10 cellular contexts compared by ENCODE assay signal in genomic region chr2:74944987-74945782, GRCh38. TPM values are rescaled to one million over a fixed set of nuclear protein-coding genes. Genes with fewer than 3 reads are reported as not detected.
DNase-seq lines count a peak whose midpoint lies in the region; ATAC-seq and TF ChIP-seq lines count a peak whose summit lies in the region.
"Had no signal": no experiment of that assay in that cellular context is flagged by ENCODE, and none has a peak within 500 bp of the region (broad histone marks: within the 10 kb centered on the region; RNA-seq: fewer than 3 reads in every experiment).

No MANE protein-coding gene starts in this region.

- no peaks in the 10 kb centered on the region for H3K27me3 Mint-ChIP-seq in dendritic cell treated with granulocyte-macrophage colony-stimulating factor and Interleukin-4, amounts not matched to agents 40 ng/mL and 50 ng/mL, for 4 days
- no peaks in the 10 kb centered on the region for H3K27me3 Mint-ChIP-seq in activated CD4-positive, alpha-beta memory T cell treated with anti-CD3 and anti-CD28 coated beads for 36 hours
- peaks cover 4% of the 10 kb centered on the region; the same call in 1 of the 2 replicates for H3K27me3 Mint-ChIP-seq in H9 (ENCODE audit: low read depth)

- no peak overlapping the region for H2AK5ac ChIP-seq in H9 (ENCODE audit: insufficient read length, low read length)

- H2BK120ac ChIP-seq in H9 (ENCODE audit: low read depth, low read length, poor library complexity, severe bottlenecking), result no peak overlapping the region

- H3K23me2 ChIP-seq in H9 (ENCODE audit: insufficient read length, low read depth, low read length, poor library complexity, severe bottlenecking), result no peaks in the 10 kb centered on the region

- DNase-seq in BE2C (no peak), heart left ventricle (no peak), H9 (no peak)
- no peak for DNase-seq in activated CD4-positive, alpha-beta memory T cell treated with anti-CD3 and anti-CD28 coated beads for 36 hours
- DNase-seq: GDM1 had no signal

- no peak overlapping the region for H2BK5ac ChIP-seq in H9 (ENCODE audit: insufficient read length, low read length)

- intact Hi-C loops in dendritic cell treated with granulocyte-macrophage colony-stimulating factor and Interleukin-4, amounts not matched to agents 40 ng/mL and 50 ng/mL, for 4 days (cut with micrococcal nuclease), result no loop called here
- intact Hi-C loops in heart left ventricle (cut with DNase I), result no loop called here
- intact Hi-C loops in activated CD4-positive, alpha-beta memory T cell treated with anti-CD3 and anti-CD28 coated beads for 36 hours (cut with micrococcal nuclease), result no loop called here

- no peak overlapping the region for H2AFZ ChIP-seq in H9 (ENCODE audit: low read length)

- H3K4me3 Mint-ChIP-seq in dendritic cell treated with granulocyte-macrophage colony-stimulating factor and Interleukin-4, amounts not matched to agents 40 ng/mL and 50 ng/mL, for 4 days, result no peak overlapping the region
- no peak overlapping the region for H3K4me3 Mint-ChIP-seq in activated CD4-positive, alpha-beta memory T cell treated with anti-CD3 and anti-CD28 coated beads for 36 hours
- no peak overlapping the region for H3K4me3 Mint-ChIP-seq in H9

- no peak for TF ChIP-seq POLR2A in heart left ventricle (IDR thresholded peaks at IDR 0.05)

- H3K27ac ChIP-seq in heart left ventricle, result no peak overlapping the region
- H3K27ac ChIP-seq in H9 (ENCODE audit: insufficient read length, low read depth, low read length), result no peak overlapping the region
- H3K27ac ChIP-seq: coronary artery had no signal

- H4K20me1 ChIP-seq in H9 (ENCODE audit: control insufficient read depth, insufficient read depth, insufficient read length), result no peaks in the 10 kb centered on the region

- no peak overlapping the region for H4K8ac ChIP-seq in H9 (replicated peaks; ENCODE audit: insufficient read length, low read depth, low read length)

- H3K14ac ChIP-seq in H9 (ENCODE audit: insufficient read depth, low read length), result no peak overlapping the region

- H3K36me3 ChIP-seq in BE2C (no peaks in the 10 kb centered on the region), heart left ventricle (no peaks in the 10 kb centered on the region)

- no peak overlapping the region for H3K56ac ChIP-seq in H9 (ENCODE audit: insufficient read length, low read depth, low read length)

- H3K4me1 ChIP-seq in BE2C (no peaks in the 10 kb centered on the region), heart left ventricle (no peaks in the 10 kb centered on the region), H9 (ENCODE audit: insufficient read depth, low read length) (0 out of 2 replicates have a peak, but pooled peaks cover 2% of the 10 kb centered on the region)

- 87 to 98% (median 89%) methylated on average over 4 of the region's 4 CpGs for whole genome bisulfite sequencing in heart left ventricle, 4 donors
- WGBS in H9 (ENCODE audit: extremely low coverage, insufficient read length, low lambda C conversion rate), result no CpG with 5 or more reads among the region's 4 CpGs

- no peak overlapping the region for H3K18ac ChIP-seq in H9 (ENCODE audit: insufficient read length, low read depth, low read length)

- no peak overlapping the region for H2BK15ac ChIP-seq in H9 (ENCODE audit: low read depth, low read length)

- CTCF ChIA-PET in activated CD4-positive, alpha-beta memory T cell treated with anti-CD3 and anti-CD28 coated beads for 36 hours (lab: Charles Lee), result no interaction called here

- H3K4me3 ChIP-seq in BE2C (ENCODE audit: low read depth, low read length), result no peak overlapping the region
- H3K4me3 ChIP-seq in heart left ventricle, result no peak overlapping the region
- H3K4me3 ChIP-seq: coronary artery had no signal

- no peak overlapping the region for H3T11ph ChIP-seq in H9 (ENCODE audit: low read length)

- H3K23ac ChIP-seq in H9 (ENCODE audit: insufficient read length, low read depth, low read length), result no peak overlapping the region

- TF ChIP-seq CTCF in BE2C (IDR thresholded peaks at IDR 0.05; ENCODE audit: low read depth, low read length) (no peak), heart left ventricle (IDR thresholded peaks at IDR 0.05) (no peak), H9 (conservative IDR thresholded peaks at IDR 0.05) (no peak)

- no peak overlapping the region for H3K4me2 ChIP-seq in H9 (ENCODE audit: insufficient read depth, insufficient read length, low read length)

- POLR2A ChIA-PET in activated CD4-positive, alpha-beta memory T cell treated with anti-CD3 and anti-CD28 coated beads for 36 hours (lab: Charles Lee), result no interaction called here

- H3K36me3 Mint-ChIP-seq in dendritic cell treated with granulocyte-macrophage colony-stimulating factor and Interleukin-4, amounts not matched to agents 40 ng/mL and 50 ng/mL, for 4 days (ENCODE audit: low read depth), result peaks cover 19% of the 10 kb centered on the region
- H3K36me3 Mint-ChIP-seq in activated CD4-positive, alpha-beta memory T cell treated with anti-CD3 and anti-CD28 coated beads for 36 hours, result peaks cover 4% of the 10 kb centered on the region
- H3K36me3 Mint-ChIP-seq in H9 (ENCODE audit: insufficient read depth in 1 of 3, low read depth in 3 of 3), result peaks cover 5 to 21% (median 8%) of the 10 kb centered on the region in 3 experiments

- ATAC-seq in GM18517 (IDR thresholded peaks at IDR 0.05; ENCODE audit: unreplicated experiment), result peak; percentile 100
- peak; percentile 100 for ATAC-seq in GM21717 (IDR thresholded peaks at IDR 0.05; ENCODE audit: unreplicated experiment)
- peak; percentile 100 for ATAC-seq in HG03460 (IDR thresholded peaks at IDR 0.05; ENCODE audit: unreplicated experiment)
- no peak for ATAC-seq in heart left ventricle

- no peak overlapping the region for H4K91ac ChIP-seq in H9 (ENCODE audit: insufficient read length, low read depth, low read length)

- peak overlapping the region; percentile 30 for H3K27ac Mint-ChIP-seq in dendritic cell treated with granulocyte-macrophage colony-stimulating factor and Interleukin-4, amounts not matched to agents 40 ng/mL and 50 ng/mL, for 4 days
- no peak overlapping the region for H3K27ac Mint-ChIP-seq in activated CD4-positive, alpha-beta memory T cell treated with anti-CD3 and anti-CD28 coated beads for 36 hours
- no peak overlapping the region for H3K27ac Mint-ChIP-seq in H9

- H3K9ac ChIP-seq in H9 (ENCODE audit: extremely low read depth, insufficient read length, low read length), result no peak overlapping the region

- H2BK12ac ChIP-seq in H9 (ENCODE audit: insufficient read length, low read depth, low read length), result no peak overlapping the region

- no peak overlapping the region for H4K5ac ChIP-seq in H9 (ENCODE audit: insufficient read length, low read depth, low read length)

- H3K27me3 ChIP-seq in BE2C (no peaks in the 10 kb centered on the region), heart left ventricle (no peaks in the 10 kb centered on the region), H9 (ENCODE audit: insufficient read depth, low read length) (no peaks in the 10 kb centered on the region)

- no peaks in the 10 kb centered on the region for H3K9me3 ChIP-seq in BE2C
- H3K9me3 ChIP-seq in heart left ventricle, result peaks cover 0 to 7% (median 0%) of the 10 kb centered on the region in 12 donors
- no peaks in the 10 kb centered on the region for H3K9me3 ChIP-seq in H9 (ENCODE audit: control insufficient read depth, low read depth, low read length)

- H3K4ac ChIP-seq in H9 (ENCODE audit: low read depth, low read length), result no peak overlapping the region

- H2BK20ac ChIP-seq in H9 (ENCODE audit: low read depth, low read length, poor library complexity, severe bottlenecking), result no peak overlapping the region

- peaks cover 78% of the 10 kb centered on the region for H3K4me1 Mint-ChIP-seq in dendritic cell treated with granulocyte-macrophage colony-stimulating factor and Interleukin-4, amounts not matched to agents 40 ng/mL and 50 ng/mL, for 4 days (ENCODE audit: low read depth)
- H3K4me1 Mint-ChIP-seq in activated CD4-positive, alpha-beta memory T cell treated with anti-CD3 and anti-CD28 coated beads for 36 hours (ENCODE audit: low read depth), result peaks cover 8% of the 10 kb centered on the region
- peaks cover 2 to 12% of the 10 kb centered on the region in 2 experiments; a peak in 3 of 4 replicates for H3K4me1 Mint-ChIP-seq in H9

- no peaks in the 10 kb centered on the region for H3K79me1 ChIP-seq in H9 (ENCODE audit: insufficient read depth, low read depth, low read length, poor library complexity, severe bottlenecking)

- H3K9me3 Mint-ChIP-seq in dendritic cell treated with granulocyte-macrophage colony-stimulating factor and Interleukin-4, amounts not matched to agents 40 ng/mL and 50 ng/mL, for 4 days, result no peaks in the 10 kb centered on the region
- H3K9me3 Mint-ChIP-seq in activated CD4-positive, alpha-beta memory T cell treated with anti-CD3 and anti-CD28 coated beads for 36 hours, result no peaks in the 10 kb centered on the region
- peaks cover 5 to 13% of the 10 kb centered on the region in 2 experiments for H3K9me3 Mint-ChIP-seq in H9

- no peaks in the 10 kb centered on the region for H3K79me2 ChIP-seq in H9 (ENCODE audit: insufficient read depth, low read length)

RNA-seq across cellular contexts. Expression of gene POLE4, which starts 13.3 kb away (rescaled TPM):
- 18.8 TPM for polyA plus RNA-seq in BE2C (2012; ENCODE audit: insufficient read depth, insufficient read length, low read depth)
- total RNA-seq in heart left ventricle (10 to 100 TPM; 12.9 to 73.3 (median 34.9) TPM), H9 (2021) (34.4 and 44.7 TPM in 2 replicates)
- polyA plus RNA-seq in heart left ventricle, result 10 to 100 TPM; 46.1 to 50.1 TPM
- total RNA-seq in activated CD4-positive, alpha-beta memory T cell treated with anti-CD3 and anti-CD28 coated beads for 36 hours, result 10 to 100 TPM; 54.6 to 58.0 TPM

Comparison
In these comparisons a context has a peak if more than half of its experiments do, and no peak if none do; other contexts are left out.
1. ATAC-seq: peak in GM18517 (single experiment), GM21717 (single experiment) and HG03460 (single experiment); none in heart left ventricle (0 of 4).